Comparison of ENCODE assay signal across 8 cellular contexts in the genomic region with DNA sequence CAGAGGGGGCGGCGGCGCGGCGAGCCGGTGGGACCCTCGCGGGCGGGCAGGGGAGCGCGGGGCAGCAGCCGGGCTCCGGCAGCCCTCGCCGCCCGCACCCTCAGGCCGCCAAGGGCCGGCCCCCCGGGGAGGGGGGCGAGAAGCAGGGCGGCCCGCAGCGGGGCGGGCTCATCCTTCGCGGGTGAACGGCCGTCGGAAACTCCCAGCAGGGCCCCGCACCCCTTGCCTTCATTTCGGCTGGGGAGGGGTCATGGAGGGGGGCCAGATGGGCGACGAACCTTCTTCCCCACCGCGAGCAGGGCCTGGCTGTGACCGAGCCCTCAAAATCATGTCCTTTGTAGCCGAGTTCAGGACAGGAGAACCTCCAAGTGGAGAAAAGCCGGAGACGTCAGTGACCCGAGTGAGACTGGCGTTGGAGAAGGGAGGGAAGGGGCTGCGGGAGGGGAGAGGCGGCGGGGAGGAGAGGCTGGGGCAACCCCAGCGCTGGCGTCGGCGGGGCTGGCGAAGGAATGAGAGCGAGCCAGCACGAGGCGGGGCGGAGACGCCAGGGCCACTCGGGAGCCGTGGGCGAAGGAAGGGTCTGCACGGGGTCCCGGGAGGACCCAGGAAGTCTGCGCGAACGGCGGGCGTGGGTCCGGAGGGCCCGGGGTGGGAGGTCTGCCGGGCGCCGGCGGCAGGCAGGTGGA. TPM values are rescaled to one million over a fixed set of nuclear protein-coding genes. Genes with fewer than 3 reads are reported as not detected.
A peak's percentile ranks its signal among the peaks of the same experiment; 100 is the strongest.
DNase-seq lines count a peak whose midpoint lies in the region; ATAC-seq, FAIRE-seq and TF ChIP-seq lines count a peak whose summit lies in the region.

No MANE protein-coding gene starts in this region.

- no peak for TF ChIP-seq POLR2A in GM12891 (IDR thresholded peaks at IDR 0.05; ENCODE audit: low read depth, low read length)

- peaks cover 41 to 47% (median 47%) of the 10 kb centered on the region in 3 donors for H3K4me1 Mint-ChIP-seq in naive B cell

- peak overlapping the region in 3 of 6 donors; percentile 7 to 95 (median 82) for H3K27ac Mint-ChIP-seq in naive B cell

- H3K4me3 Mint-ChIP-seq in naive B cell, result peak overlapping the region; percentile 52 to 90 (median 82)

- no peaks in the 10 kb centered on the region for H3K36me3 Mint-ChIP-seq in naive B cell

- DNase-seq in NCI-H146 (lab: John Stamatoyannopoulos, UW) (peak; percentile 56), NCI-H146 treated with DMSO at 0.1 percent for 48 hours (lab: John Stamatoyannopoulos, UW; ENCODE audit: unreplicated experiment) (no peak), NCI-H69 (lab: John Stamatoyannopoulos, UW) (peak; percentile 62), choroid plexus epithelial cell (ENCODE audit: low read depth) (no peak), naive B cell (no peak), GM12891 (ENCODE audit: insufficient read length, low spot score) (no peak), GM19238 (ENCODE audit: insufficient read length, low spot score) (no peak)

- no peak for TF ChIP-seq CTCF in choroid plexus epithelial cell (conservative IDR thresholded peaks at IDR 0.05; ENCODE audit: low read depth, low read length)

- H3K9me3 Mint-ChIP-seq in naive B cell, result peaks cover 0 to 18% (median 2%) of the 10 kb centered on the region in 7 donors

- peak overlapping the region; percentile 46 for H3K4me3 ChIP-seq in choroid plexus epithelial cell (ENCODE audit: low read depth, low read length)

- FAIRE-seq in GM12891 (lab: Jason Lieb, UNC), result no peak

- ATAC-seq in naive B cell (ENCODE audit: low read depth in 2 of 2), result no peak
- no peak for ATAC-seq in GM19463 (IDR thresholded peaks at IDR 0.05; ENCODE audit: unreplicated experiment)

- peaks cover 54 to 59% (median 56%) of the 10 kb centered on the region in 3 donors for H3K27me3 Mint-ChIP-seq in naive B cell

TF ChIP-seq in GM12891, 5 proteins besides CTCF, POLR2A, EP300 and RAD21:
- TF ChIP-seq SPI1 (IDR thresholded peaks at IDR 0.05; ENCODE audit: low read depth, low read length), result no peak
- TF ChIP-seq POLR2AphosphoS5 (IDR thresholded peaks at IDR 0.05; ENCODE audit: low read depth, low read length), result no peak
- no peak for TF ChIP-seq PAX5 (IDR thresholded peaks at IDR 0.05; ENCODE audit: insufficient read depth, low read length, severe bottlenecking)
- no peak for TF ChIP-seq POU2F2 (IDR thresholded peaks at IDR 0.05; ENCODE audit: low read depth, low read length)
- no peak for TF ChIP-seq TAF1 (IDR thresholded peaks at IDR 0.05; ENCODE audit: low read depth, low read length)

RNA-seq across cellular contexts. Expression of gene FOXC1, which starts 0.6 kb away (rescaled TPM):
- polyA plus RNA-seq in naive B cell (ENCODE audit: low read depth in 6 of 6), result under 1 TPM in 1 of 6 donors, not detected in 5; 0.17 TPM
- polyA plus RNA-seq in GM12891 (2012; ENCODE audit: low read depth, missing spikeins), result 0.26 TPM

Comparison
In these comparisons a context has a peak if more than half of its experiments do, and no peak if none do; other contexts are left out.
1. DNase-seq: peak in NCI-H146 (single experiment) and NCI-H69 (single experiment); none in NCI-H146 treated with DMSO at 0.1 percent for 48 hours (single experiment), choroid plexus epithelial cell (single experiment), naive B cell (single experiment), GM12891 (single experiment) and GM19238 (single experiment).